16 cellular contexts compared by ENCODE assay signal in the genomic region with DNA sequence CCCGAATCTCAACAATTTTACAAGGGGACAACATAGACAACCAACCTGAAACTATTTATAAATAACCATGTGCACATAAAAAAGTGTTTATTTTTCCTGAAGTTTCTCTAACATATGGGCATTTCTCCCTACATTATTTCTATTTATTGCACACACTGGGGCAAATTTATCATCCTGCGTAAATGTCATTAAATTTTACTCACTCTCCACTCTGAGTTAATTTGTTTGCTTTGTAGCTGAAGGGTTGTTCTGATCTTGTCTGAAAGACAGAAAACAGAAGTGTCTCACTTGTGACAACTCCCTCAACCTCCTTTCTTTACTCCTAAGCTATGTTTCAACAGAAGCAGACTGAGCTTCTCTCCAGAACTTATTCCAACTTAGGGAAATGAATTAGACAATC.
"Had no signal": no experiment of that assay in that cellular context is flagged by ENCODE, and none has a peak within 500 bp of the region (broad histone marks: within the 10 kb centered on the region; RNA-seq: fewer than 3 reads in every experiment).

No MANE protein-coding gene starts in this region.

- H3K4me1 ChIP-seq: esophagus squamous epithelium had no signal

- ATAC-seq: effector memory CD8-positive, alpha-beta T cell; foreskin keratinocyte; left colon; left ventricle myocardium superior; mucosa of descending colon; naive thymus-derived CD8-positive, alpha-beta T cell; right cardiac atrium had no signal

- FAIRE-seq: colon, small intestine had no signal

- DNase-seq: effector memory CD8-positive, alpha-beta T cell; esophagus squamous epithelium; foreskin keratinocyte; left colon; left ventricle myocardium superior; mesenchymal stem cell; mucosa of descending colon; naive thymus-derived CD8-positive, alpha-beta T cell; ovary; right cardiac atrium; small intestine; stimulated activated CD4-positive, alpha-beta T cell treated with anti-CD3 and anti-CD28 coated beads, Interleukin-12 subunit alpha, Interleukin-12 subunit beta, amount 100 ng/mL, for 4 hours; stimulated activated naive CD4-positive, alpha-beta T cell; trophoblast cell had no signal

- H3K4me3 ChIP-seq: esophagus squamous epithelium, lung, mucosa of descending colon, ovary had no signal

- H3K9me3 ChIP-seq: esophagus squamous epithelium, mucosa of descending colon had no signal

- H3K27me3 ChIP-seq: foreskin keratinocyte, ovary had no signal

- H3K36me3 ChIP-seq: esophagus squamous epithelium, ovary had no signal

- H3K27ac ChIP-seq: esophagus squamous epithelium, foreskin keratinocyte, ovary had no signal
